8 cellular contexts compared by ENCODE assay signal in genomic region chr16:25031441-25032307, GRCh38. TPM values are rescaled to one million over a fixed set of nuclear protein-coding genes. Genes with fewer than 3 reads are reported as not detected.
DNase-seq lines count a peak whose midpoint lies in the region; ATAC-seq and TF ChIP-seq lines count a peak whose summit lies in the region.

No MANE protein-coding gene starts in this region.

- H3K9me3 Mint-ChIP-seq in neural crest cell, result no peaks in the 10 kb centered on the region

- H3K27me3 Mint-ChIP-seq in neural crest cell (ENCODE audit: low read depth), result peaks cover 20% of the 10 kb centered on the region

- in situ Hi-C loops in HAP-1 (cut with MboI; ENCODE audit: low sequenced_read_pairs), result no loop called here

- H3K9me3 ChIP-seq in ES-I3 (ENCODE audit: control insufficient read depth, insufficient read depth, low read length) (no peaks in the 10 kb centered on the region), HAP-1 (no peaks in the 10 kb centered on the region), MG63 (no peaks in the 10 kb centered on the region), stomach (no peaks in the 10 kb centered on the region)

- TF ChIP-seq POLR2A in stomach (IDR thresholded peaks at IDR 0.05), result peak in 1 of 4 donors; percentile 68

- H3K36me3 ChIP-seq in ES-I3 (ENCODE audit: insufficient read depth, low read length) (no peaks in the 10 kb centered on the region; the same call in 1 of the 2 replicates), HAP-1 (replicated peaks) (no peaks in the 10 kb centered on the region), MG63 (no peaks in the 10 kb centered on the region), stomach (no peaks in the 10 kb centered on the region)

- no peak for TF ChIP-seq CTCF in foreskin keratinocyte (conservative IDR thresholded peaks at IDR 0.05)
- TF ChIP-seq CTCF in neural crest cell (conservative IDR thresholded peaks at IDR 0.05), result no peak
- no peak for TF ChIP-seq CTCF in stomach (IDR thresholded peaks at IDR 0.05)

- intact Hi-C loops in stomach (cut with DNase I; ENCODE audit: low total_unique reads), result no loop called here

- H3K27ac ChIP-seq in foreskin keratinocyte (no peak overlapping the region), stomach (peak overlapping the region; percentile 38 to 85 (median 76))

- 1 to 2% (median 1%) methylated on average over 23 to 51 of the region's 51 CpGs for WGBS in stomach, 5 donors

- no peaks in the 10 kb centered on the region for H3K36me3 Mint-ChIP-seq in neural crest cell (ENCODE audit: low read depth)

- TF ChIP-seq EP300 in stomach (IDR thresholded peaks at IDR 0.05), result no peak

- H3K4me3 ChIP-seq in HAP-1, result peak overlapping the region; percentile 52
- H3K4me3 ChIP-seq in MG63, result peak overlapping the region; percentile 71
- peak overlapping the region; percentile 58 to 90 (median 74) for H3K4me3 ChIP-seq in stomach

- peaks cover 12% of the 10 kb centered on the region for H3K4me1 Mint-ChIP-seq in neural crest cell

- H3K4me1 ChIP-seq in ES-I3 (ENCODE audit: insufficient read depth, low read length) (no peaks in the 10 kb centered on the region; the same call in 1 of the 2 replicates), HAP-1 (peaks cover 10% of the 10 kb centered on the region), foreskin keratinocyte (no peaks in the 10 kb centered on the region), stomach (peaks cover 5 to 31% (median 23%) of the 10 kb centered on the region in 4 donors)

- peak; percentile 99 for ATAC-seq in foreskin keratinocyte

- no peak overlapping the region for H3K27ac Mint-ChIP-seq in neural crest cell (ENCODE audit: unreplicated experiment)

- H3K27me3 ChIP-seq in HAP-1 (ENCODE audit: low read depth), result no peaks in the 10 kb centered on the region
- H3K27me3 ChIP-seq in MG63, result no peaks in the 10 kb centered on the region
- H3K27me3 ChIP-seq in foreskin keratinocyte, result no peaks in the 10 kb centered on the region
- no peaks in the 10 kb centered on the region for H3K27me3 ChIP-seq in stomach

- DNase-seq in HAP-1 (ENCODE audit: low spot score in 2 of 2) (peak; percentile 93 to 96), MG63 (peak; percentile 93), SHP77 (lab: John Stamatoyannopoulos, UW) (peak; percentile 98), activated gamma-delta T cell treated with Interleukin-2 at 50 U/mL for 16 hours (peak; percentile 90), foreskin keratinocyte (peak; percentile 83 to 92), neural crest cell (ENCODE audit: low read depth, low spot score) (peak; percentile 75), stomach (peak; percentile 87)

- peak overlapping the region; percentile 91 for H3K4me3 Mint-ChIP-seq in neural crest cell

- peak overlapping the region; percentile 96 for H3K9ac ChIP-seq in ES-I3 (ENCODE audit: low read depth, low read length)

RNA-seq across cellular contexts. Expression of gene ARHGAP17, which starts 16.5 kb away (rescaled TPM):
- total RNA-seq in MG63 (2014; rRNA removed; shearing (Covaris generic); ENCODE audit: low replicate concordance), result 17.5 and 36.1 TPM in 2 replicates
- 22.0 and 28.3 TPM in 2 replicates for total RNA-seq in foreskin keratinocyte
- 20.1 and 20.2 TPM in 2 replicates for polyA plus RNA-seq in foreskin keratinocyte
- total RNA-seq in neural crest cell, result 95.8 and 98.7 TPM in 2 replicates
- 100 to 1,000 TPM in 2 of 5 donors, 10 to 100 TPM in 3; 30.3 to 414 (median 74.9) TPM for total RNA-seq in stomach
- polyA plus RNA-seq in stomach, result 10 to 100 TPM; 18.4 to 22.7 (median 20.5) TPM
